Comparison of ENCODE assay signal across 8 cellular contexts in genomic region chr5:150671509-150672236, GRCh38. TPM values are rescaled to one million over a fixed set of nuclear protein-coding genes. Genes with fewer than 3 reads are reported as not detected.
DNase-seq lines count a peak whose midpoint lies in the region; ATAC-seq and TF ChIP-seq lines count a peak whose summit lies in the region.

No MANE protein-coding gene starts in this region.

- peak overlapping the region; percentile 66 for H2AK9ac ChIP-seq in IMR-90 (replicated peaks; ENCODE audit: low read depth, low read length, poor library complexity)

- no peak overlapping the region; the same call in 1 of the 2 replicates for H3K27ac ChIP-seq in IMR-90 (ENCODE audit: insufficient read depth, low read length)
- H3K27ac ChIP-seq in endodermal cell (ENCODE audit: low read depth, low read length): no peak overlapping the region

- H4K5ac ChIP-seq in IMR-90 (ENCODE audit: low read depth, low read length): peak overlapping the region; percentile 82

- dilution Hi-C loops in IMR-90 (cut with HindIII; ENCODE audit: low sequenced_read_pairs, unreplicated experiment): no loop called here

- peak overlapping the region; percentile 80 for H3K18ac ChIP-seq in IMR-90 (ENCODE audit: low read depth, low read length)

- H3K9ac ChIP-seq in IMR-90 (ENCODE audit: low read depth, low read length) (peak overlapping the region; percentile 56), endodermal cell (ENCODE audit: extremely low read depth, low read length, poor library complexity, severe bottlenecking) (peak overlapping the region; percentile 62)

- H2BK15ac ChIP-seq in IMR-90 (ENCODE audit: low read depth, low read length): 0 out of 3 replicates have a peak overlapping the region, but pooled peaks have one; percentile 45

- peak overlapping the region; percentile 98 for H3K4me2 ChIP-seq in IMR-90 (ENCODE audit: low read depth, low read length)

- 15% methylated on average over 6 of the region's 51 CpGs; no CpG with 5 or more reads in 1 of the 2 experiments for WGBS in IMR-90 (ENCODE audit: extremely low coverage in 2 of 2, insufficient read length in 1 of 2), 2 experiments
- WGBS in endodermal cell (ENCODE audit: insufficient coverage in 1 of 2, insufficient read length in 1 of 2), 2 experiments: 1 to 4% methylated on average over 16 to 51 of the region's 51 CpGs

- intact Hi-C loops in IMR-90 (cut with micrococcal nuclease): no loop called here

- H3K4me3 ChIP-seq in IMR-90 (ENCODE audit: insufficient read depth, low read depth, low read length) (peak overlapping the region; percentile 49), endodermal cell (ENCODE audit: low read length) (peak overlapping the region; percentile 86)

- H4K20me1 ChIP-seq in IMR-90 (ENCODE audit: insufficient read depth, low read length): no peaks in the 10 kb centered on the region

- CTCF ChIA-PET in IMR-90 (lab: Yijun Ruan, JAX): no interaction called here

- H3K27me3 ChIP-seq in IMR-90 (ENCODE audit: control insufficient read depth, insufficient read depth, low read length) (peaks cover 12% of the 10 kb centered on the region), endodermal cell (ENCODE audit: control insufficient read depth, insufficient read depth, low read length, poor library complexity, severe bottlenecking) (no peaks in the 10 kb centered on the region)

- H3K4me3 Mint-ChIP-seq in endodermal cell (peak overlapping the region; percentile 81), nephron (peak overlapping the region; percentile 85 to 89 (median 89))

- no peak overlapping the region for H2BK20ac ChIP-seq in IMR-90 (ENCODE audit: low read depth, low read length)

- H3K36me3 ChIP-seq in IMR-90 (ENCODE audit: control insufficient read depth, insufficient read depth, low read length) (no peaks in the 10 kb centered on the region), endodermal cell (ENCODE audit: control insufficient read depth, insufficient read depth, low read length) (no peaks in the 10 kb centered on the region)

- TF ChIP-seq RAD21 in IMR-90 (IDR thresholded peaks at IDR 0.05; ENCODE audit: low read length): no peak

- in situ Hi-C loops in IMR-90 (cut with MboI; ENCODE audit: low sequenced_read_pairs): no loop called here

- no peak overlapping the region for H2BK5ac ChIP-seq in IMR-90 (ENCODE audit: low read depth, low read length, poor library complexity, severe bottlenecking)

- ATAC-seq in IMR-90 (ENCODE audit: low read depth): peak; percentile 8; the same call in 1 of the 2 replicates

- no peak overlapping the region for H3K56ac ChIP-seq in IMR-90 (ENCODE audit: extremely low read depth, insufficient read depth, low read length)

- H3K9me3 ChIP-seq in IMR-90 (ENCODE audit: control insufficient read depth, insufficient read depth, low read length): no peaks in the 10 kb centered on the region
- H3K9me3 ChIP-seq in endodermal cell (ENCODE audit: control insufficient read depth, low read length): peaks cover 5% of the 10 kb centered on the region

- no peak for TF ChIP-seq POLR2A in IMR-90 (IDR thresholded peaks at IDR 0.05; ENCODE audit: low read depth, low read length)

- peak overlapping the region; percentile 62 to 74; a peak in 3 of 4 replicates for H4K8ac ChIP-seq in IMR-90 (ENCODE audit: low read depth in 2 of 2, low read length in 2 of 2)

- H3K4me1 ChIP-seq in IMR-90 (ENCODE audit: control insufficient read depth, insufficient read depth, low read length): peaks cover 13% of the 10 kb centered on the region
- peaks cover 8% of the 10 kb centered on the region for H3K4me1 ChIP-seq in endodermal cell (ENCODE audit: control insufficient read depth, insufficient read depth, low read length)

- H3K14ac ChIP-seq in IMR-90 (replicated peaks; ENCODE audit: low read depth, low read length): no peak overlapping the region; the same call in 1 of the 2 replicates

- H3K27ac Mint-ChIP-seq in endodermal cell: peak overlapping the region; percentile 85
- peak overlapping the region; percentile 50 to 96 (median 81) for H3K27ac Mint-ChIP-seq in nephron

- peaks cover 16% of the 10 kb centered on the region for H3K36me3 Mint-ChIP-seq in endodermal cell (ENCODE audit: low read depth)
- H3K36me3 Mint-ChIP-seq in nephron (ENCODE audit: low read depth): no peaks in the 10 kb centered on the region

- peaks cover 8% of the 10 kb centered on the region for H3K9me1 ChIP-seq in IMR-90 (ENCODE audit: insufficient read depth, low read length)

- no peaks in the 10 kb centered on the region for H3K27me3 Mint-ChIP-seq in endodermal cell (ENCODE audit: insufficient read depth)
- H3K27me3 Mint-ChIP-seq in nephron (ENCODE audit: low read depth): peaks cover 8% of the 10 kb centered on the region

- peak overlapping the region; percentile 62; the same call in 1 of the 2 replicates for H4K91ac ChIP-seq in IMR-90 (ENCODE audit: insufficient read depth, low read depth, low read length)

- H3K9me3 Mint-ChIP-seq in endodermal cell (peaks cover 4% of the 10 kb centered on the region), nephron (no peaks in the 10 kb centered on the region)

- POLR2A ChIA-PET in IMR-90 (lab: Charles Lee; ENCODE audit: unreplicated experiment): no interaction called here

- BruUV-seq in IMR-90 (replicated peaks; lab: Mats Ljungman, UMichigan): no TSS peak

- H3K23ac ChIP-seq in IMR-90 (ENCODE audit: low read depth, low read length): peak overlapping the region; percentile 81; the same call in 1 of the 2 replicates

- DNase-seq in CD1c-positive myeloid dendritic cell (ENCODE audit: extremely low spot score) (peak; percentile 18), IMR-90 (no peak), endodermal cell (peak; percentile 81), kidney tubule cell (ENCODE audit: low spot score) (no peak), middle frontal gyrus (ENCODE audit: extremely low spot score, low spot score) (no peak), NOMO-1 treated with DMSO at 0.1 percent for 48 hours (lab: John Stamatoyannopoulos, UW; ENCODE audit: unreplicated experiment) (no peak), HT-29 (ENCODE audit: low spot score) (no peak)

- 0 out of 2 replicates have a peak overlapping the region, but pooled peaks have one; percentile 16 for H2BK120ac ChIP-seq in IMR-90 (ENCODE audit: low read depth, low read length)

- peak overlapping the region; percentile 68; the same call in 1 of the 2 replicates for H3K4ac ChIP-seq in IMR-90 (ENCODE audit: low read depth, low read length)

- H2AFZ ChIP-seq in IMR-90 (replicated peaks; ENCODE audit: low read length, poor library complexity): peak overlapping the region; percentile 93

- H3K4me1 Mint-ChIP-seq in endodermal cell: peaks cover 21% of the 10 kb centered on the region
- peaks cover 31% of the 10 kb centered on the region for H3K4me1 Mint-ChIP-seq in nephron

- no peaks in the 10 kb centered on the region for H3K79me1 ChIP-seq in IMR-90 (ENCODE audit: low read depth in 1 of 2, low read length in 2 of 2)

- no peak for TF ChIP-seq CTCF in IMR-90 (conservative IDR thresholded peaks at IDR 0.05; ENCODE audit: low read depth, low read length)
- TF ChIP-seq CTCF in endodermal cell (conservative IDR thresholded peaks at IDR 0.05): no peak
- TF ChIP-seq CTCF in nephron (IDR thresholded peaks at IDR 0.05; ENCODE audit: unreplicated experiment in 3 of 3): no peak

- H2AK5ac ChIP-seq in IMR-90 (ENCODE audit: low read depth, low read length): peak overlapping the region; percentile 57

TF ChIP-seq in IMR-90, 13 proteins besides CTCF, POLR2A, EP300 and RAD21:
- TF ChIP-seq NFE2L2 (IDR thresholded peaks at IDR 0.05; ENCODE audit: low read depth, low read length) (no peak), FOS (IDR thresholded peaks at IDR 0.05; ENCODE audit: low read depth, low read length) (no peak), MAZ (IDR thresholded peaks at IDR 0.05; ENCODE audit: borderline replicate concordance, low read depth, low read length) (no peak), RFX5 (IDR thresholded peaks at IDR 0.05; ENCODE audit: low read depth, low read length) (no peak)
TF ChIP-seq in IMR-90: peak in this region for 0.

RNA-seq across cellular contexts. Expression of gene MYOZ3, which starts 10.6 kb away (rescaled TPM):
- total RNA-seq in IMR-90 (2012; rRNA removed) (under 0.01 TPM in 2 replicates), endodermal cell (10 to 100 TPM; 12.4 to 15.8 TPM)
- 0.24 TPM in 2 replicates for polyA plus RNA-seq in IMR-90 (2012; rRNA removed)
- 0.02 and 0.04 TPM in 2 replicates for polyA plus RNA-seq in IMR-90 (2012; cell fraction: cytosol; rRNA removed)
- polyA plus RNA-seq in IMR-90 (2012; cell fraction: nucleus; rRNA removed; ENCODE audit: low replicate concordance): 0.16 and 0.25 TPM in 2 replicates
- polyA plus RNA-seq in endodermal cell (2013, experiment 1 of 2): 4.8 TPM
- 3.3 TPM for polyA plus RNA-seq in endodermal cell (2013, experiment 2 of 2)
- total RNA-seq in HT-29 (2014; rRNA removed; shearing (Covaris generic)): not detected in 2 replicates

RNA-seq across cellular contexts. Expression of gene RBM22, which starts 29.2 kb away (rescaled TPM):
- total RNA-seq in IMR-90 (2012; rRNA removed): 26.2 and 33.1 TPM in 2 replicates
- polyA plus RNA-seq in IMR-90 (2012; rRNA removed): 30.2 and 34.2 TPM in 2 replicates
- 8.5 and 20.5 TPM in 2 replicates for polyA plus RNA-seq in IMR-90 (2012; cell fraction: cytosol; rRNA removed)
- 14.9 and 73.3 TPM in 2 replicates for polyA plus RNA-seq in IMR-90 (2012; cell fraction: nucleus; rRNA removed; ENCODE audit: low replicate concordance)
- 10 to 100 TPM; 42.7 to 44.3 TPM for total RNA-seq in endodermal cell
- 66.3 TPM for polyA plus RNA-seq in endodermal cell (2013, experiment 1 of 2)
- 58.8 TPM for polyA plus RNA-seq in endodermal cell (2013, experiment 2 of 2)
- total RNA-seq in HT-29 (2014; rRNA removed; shearing (Covaris generic)): 25.0 and 28.0 TPM in 2 replicates

RNA-seq across cellular contexts. Expression of gene SYNPO, which starts 31.2 kb away (rescaled TPM):
- 3.0 and 3.1 TPM in 2 replicates for total RNA-seq in IMR-90 (2012; rRNA removed)
- polyA plus RNA-seq in IMR-90 (2012; rRNA removed): 22.6 and 24.8 TPM in 2 replicates
- polyA plus RNA-seq in IMR-90 (2012; cell fraction: cytosol; rRNA removed): 10.2 and 21.0 TPM in 2 replicates
- polyA plus RNA-seq in IMR-90 (2012; cell fraction: nucleus; rRNA removed; ENCODE audit: low replicate concordance): 33.0 and 36.8 TPM in 2 replicates
- total RNA-seq in endodermal cell: 1 to 10 TPM; 4.2 to 4.5 TPM
- 3.8 TPM for polyA plus RNA-seq in endodermal cell (2013, experiment 1 of 2)
- polyA plus RNA-seq in endodermal cell (2013, experiment 2 of 2): 4.6 TPM
- total RNA-seq in HT-29 (2014; rRNA removed; shearing (Covaris generic)): 0.44 and 0.56 TPM in 2 replicates

Comparison
In these comparisons a context has a peak if more than half of its experiments do, and no peak if none do; other contexts are left out.
1. DNase-seq: peak in CD1c-positive myeloid dendritic cell (single experiment) and endodermal cell (single experiment); none in IMR-90 (single experiment), kidney tubule cell (single experiment), middle frontal gyrus (single experiment), NOMO-1 treated with DMSO at 0.1 percent for 48 hours (single experiment) and HT-29 (single experiment).
2. RNA of gene MYOZ3, which starts 10.6 kb away (total RNA-seq): 12.4 to 15.8 TPM in endodermal cell; under 0.01 TPM in IMR-90 and not detected in HT-29; every median in the first group is over 10 times any median in the second.